In the genomic region with DNA sequence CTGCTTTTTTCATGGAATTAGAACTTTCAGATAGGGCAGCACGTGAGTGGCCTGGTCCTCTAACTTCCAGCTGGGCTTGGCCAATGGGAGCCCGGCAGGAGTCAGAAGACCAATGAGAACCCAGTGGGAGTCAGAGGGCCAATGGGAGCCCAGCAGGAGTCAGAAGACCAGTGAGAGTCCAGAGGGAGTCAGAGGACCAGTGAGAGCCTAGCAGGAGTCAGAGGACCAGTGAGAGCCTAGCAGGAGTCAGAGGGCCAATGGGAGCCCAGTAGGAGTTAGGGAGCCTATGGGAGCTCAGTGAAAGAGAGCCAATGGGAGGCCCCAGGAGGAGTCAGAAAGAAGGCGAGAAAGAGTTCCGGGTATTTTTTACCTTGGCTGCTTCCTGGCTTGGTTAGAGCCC, we compare ENCODE assay signal across 22 cellular contexts.
"Had no signal": no experiment of that assay in that cellular context is flagged by ENCODE, and none has a peak within 500 bp of the region (broad histone marks: within the 10 kb centered on the region; RNA-seq: fewer than 3 reads in every experiment).

No MANE protein-coding gene starts in this region.

- DNase-seq: activated CD4-positive, alpha-beta T cell treated with anti-CD3 and anti-CD28 coated beads for 4 hours; activated CD4-positive, alpha-beta T cell treated with anti-CD3 and anti-CD28 coated beads, Interleukin-2, amount 50 U/mL, for 48 hours; activated CD8-positive, alpha-beta memory T cell treated with anti-CD3 and anti-CD28 coated beads, Interleukin-2, amount 10 ng/mL, durations not matched to agents 7 days and 5 days; activated effector memory CD4-positive, alpha-beta T cell treated with Interleukin-2 at 50 U/mL for 16 hours; activated naive CD4-positive, alpha-beta T cell; activated T-cell treated with anti-CD3 and anti-CD28 coated beads, Interleukin-2, amount 50 U/mL, for 24 hours; aorta; central memory CD4-positive, alpha-beta T cell; KG1; MG63; MV-4-11; NCI-H1092 treated with DMSO at 0.1 percent for 48 hours; NCI-H1417 treated with DMSO at 0.1 percent for 48 hours; NCI-H1694; NCI-H2029; NCI-H345; NCI-H510A; Peyer's patch; SHP77 treated with DMSO at 0.1 percent for 48 hours; T1000 had no signal

- H3K27me3 ChIP-seq: MG63, Peyer's patch had no signal

- H3K27ac ChIP-seq: Peyer's patch, VCaP had no signal

- ATAC-seq: activated CD4-positive, CD25-positive, alpha-beta regulatory T cell treated with anti-CD3 and anti-CD28 coated beads, Interleukin-2, amount 50 U/mL, for 24 hours; activated CD8-positive, alpha-beta memory T cell treated with anti-CD3 and anti-CD28 coated beads, Interleukin-2, amount 10 ng/mL, durations not matched to agents 7 days and 5 days had no signal

- H3K36me3 ChIP-seq: MG63, Peyer's patch had no signal

- H3K4me1 ChIP-seq: Peyer's patch had no signal

- H3K9me3 ChIP-seq: MG63, Peyer's patch had no signal

- H3K4me3 ChIP-seq: MG63, Peyer's patch had no signal
